18 cellular contexts compared by ENCODE assay signal in the genomic region with DNA sequence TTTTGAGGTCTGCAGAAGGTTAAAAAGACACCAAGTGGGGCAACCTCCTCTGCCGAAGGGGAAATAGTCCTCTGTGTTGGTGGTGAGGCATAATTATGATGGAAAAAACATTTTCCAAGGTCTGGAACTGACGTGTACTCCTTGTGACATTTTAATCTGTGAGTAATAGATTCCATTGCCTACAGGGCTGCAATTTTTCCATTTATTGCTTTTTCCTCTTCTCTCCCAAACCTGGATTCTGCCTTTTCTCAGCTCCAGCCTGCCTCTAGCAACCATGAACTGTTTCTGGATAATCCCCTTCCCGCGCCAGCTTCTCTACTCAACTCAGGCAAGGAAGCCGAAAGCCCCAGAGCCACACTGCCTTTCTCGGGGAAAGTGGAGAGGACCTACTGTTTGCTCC.
DNase-seq lines count a peak whose midpoint lies in the region; ATAC-seq, FAIRE-seq and TF ChIP-seq lines count a peak whose summit lies in the region.
"Had no signal": no experiment of that assay in that cellular context is flagged by ENCODE, and none has a peak within 500 bp of the region (broad histone marks: within the 10 kb centered on the region; RNA-seq: fewer than 3 reads in every experiment).

No MANE protein-coding gene starts in this region.

- BruUV-seq in K562 (replicated peaks; lab: Mats Ljungman, UMichigan) = no TSS peak

- H3K4me1 ChIP-seq in K562 (replicated peaks in 1 of 2; ENCODE audit: control insufficient read depth in 2 of 2, insufficient read depth in 2 of 2, low read length in 2 of 2) (peaks cover 4 to 14% of the 10 kb centered on the region in 2 experiments), hepatocyte (ENCODE audit: insufficient read depth) (no peaks in the 10 kb centered on the region), vagina (no peaks in the 10 kb centered on the region)
- H3K4me1 ChIP-seq: spleen, stomach had no signal

- no peak overlapping the region for H3K27ac Mint-ChIP-seq in natural killer cell
- H3K27ac Mint-ChIP-seq: activated CD4-positive, alpha-beta memory T cell treated with anti-CD3 and anti-CD28 coated beads, Interleukin-2, amount 10 ng/mL, durations not matched to agents 7 days and 5 days; activated T-helper 2 cell treated with anti-CD3 and anti-CD28 coated beads, Interferon-gamma antibody, Interleukin-2, Interleukin-4, amounts not matched to agents 10 μg/mL and 5 μg/mL and 100 μg/mL, durations not matched to agents 14 hours and 24 hours and 36 hours; brain had no signal

- no peak for TF ChIP-seq RAD21 in K562 (CRISPR knock-in tag; conservative IDR thresholded peaks at IDR 0.05 in 1 of 2, IDR thresholded peaks at IDR 0.05 in 1 of 2)

- no peaks in the 10 kb centered on the region for H3K9me3 Mint-ChIP-seq in natural killer cell
- H3K9me3 Mint-ChIP-seq: activated CD4-positive, alpha-beta memory T cell treated with anti-CD3 and anti-CD28 coated beads, Interleukin-2, amount 10 ng/mL, durations not matched to agents 7 days and 5 days; activated T-helper 2 cell treated with anti-CD3 and anti-CD28 coated beads, Interferon-gamma antibody, Interleukin-2, Interleukin-4, amounts not matched to agents 10 μg/mL and 5 μg/mL and 100 μg/mL, durations not matched to agents 14 hours and 24 hours and 36 hours had no signal

- no peak for DNase-seq in left cardiac atrium
- DNase-seq in left ventricle myocardium superior = no peak
- DNase-seq in K562 (ENCODE audit: extremely low read depth in 1 of 4, low spot score in 3 of 4) = no peak
- DNase-seq in hepatocyte (ENCODE audit: low spot score) = peak; percentile 22
- DNase-seq in vagina (ENCODE audit: extremely low spot score in 2 of 2) = no peak
- DNase-seq in G401 (ENCODE audit: low spot score) = no peak
- no peak for DNase-seq in natural killer cell
- DNase-seq in HEK293T (ENCODE audit: extremely low spot score) = no peak
- DNase-seq: 8988T; activated CD4-positive, alpha-beta memory T cell treated with anti-CD3 and anti-CD28 coated beads, Interleukin-2, amount 10 ng/mL, durations not matched to agents 7 days and 5 days; DMS 273 treated with DMSO at 0.1 percent for 48 hours; MG63; NCI-H2107; spleen; stomach had no signal

- H3K4me1 Mint-ChIP-seq in natural killer cell = no peaks in the 10 kb centered on the region

- H3K9me3 ChIP-seq in K562 (replicated peaks; ENCODE audit: control insufficient read depth, insufficient read depth, low read depth, low read length) (no peaks in the 10 kb centered on the region), hepatocyte (ENCODE audit: low read depth) (no peaks in the 10 kb centered on the region), vagina (no peaks in the 10 kb centered on the region)
- H3K9me3 ChIP-seq: spleen, stomach had no signal

- H3K27ac ChIP-seq in K562 (ENCODE audit: extremely low read depth, low read depth, low read length) (no peak overlapping the region), hepatocyte (peak overlapping the region; percentile 73), vagina (peak overlapping the region; percentile 39)
- H3K27ac ChIP-seq: spleen, stomach had no signal

- TF ChIP-seq EP300 in K562 (IDR thresholded peaks at IDR 0.05; ENCODE audit: low read length) = no peak

- no peaks in the 10 kb centered on the region for H3K9me2 ChIP-seq in hepatocyte (replicated peaks; ENCODE audit: insufficient read depth)

- FAIRE-seq in K562 (lab: Jason Lieb, UNC) = no peak
- FAIRE-seq: HTR-8/SVneo had no signal

- H3K9ac ChIP-seq in K562 (ENCODE audit: insufficient read depth in 1 of 2, low read depth in 2 of 2, low read length in 2 of 2) = no peak overlapping the region

- no peaks in the 10 kb centered on the region for H3K79me2 ChIP-seq in K562 (ENCODE audit: control insufficient read depth, insufficient read depth, low read length)
- H3K79me2 ChIP-seq in hepatocyte = no peaks in the 10 kb centered on the region

- no peaks in the 10 kb centered on the region for H3K9me1 ChIP-seq in K562 (ENCODE audit: control insufficient read depth, insufficient read depth, low read length)

- H3K4me2 ChIP-seq in K562 (ENCODE audit: insufficient read depth, low read length) (no peak overlapping the region), hepatocyte (no peak overlapping the region)

- intact Hi-C loops in left cardiac atrium (cut with DNase I) = no loop called here
- intact Hi-C loops in left ventricle myocardium superior (cut with micrococcal nuclease) = no loop called here
- intact Hi-C loops in K562 (cut with micrococcal nuclease) = no loop called here
- intact Hi-C loops in vagina (cut with DNase I) = no loop called here
- intact Hi-C loops in natural killer cell (cut with micrococcal nuclease) = no loop called here

- no peaks in the 10 kb centered on the region for H3K27me3 ChIP-seq in K562 (ENCODE audit: control insufficient read depth in 2 of 2, insufficient read depth in 2 of 2, low read length in 2 of 2)
- H3K27me3 ChIP-seq in hepatocyte = no peaks in the 10 kb centered on the region
- H3K27me3 ChIP-seq in vagina = no peaks in the 10 kb centered on the region
- H3K27me3 ChIP-seq: MG63, spleen, stomach had no signal

- H3K4me3 ChIP-seq in K562 (no peak overlapping the region), hepatocyte (no peak overlapping the region), vagina (no peak overlapping the region)
- H3K4me3 ChIP-seq: MG63, spleen, stomach had no signal

- H2AFZ ChIP-seq in K562 (ENCODE audit: low read depth, low read length) (no peak overlapping the region; the same call in 1 of the 2 replicates), hepatocyte (no peak overlapping the region)

- ATAC-seq in left cardiac atrium (peak; percentile 19 to 55), left ventricle myocardium superior (no peak), K562 (no peak), natural killer cell (no peak)

- no peaks in the 10 kb centered on the region for H3K36me3 Mint-ChIP-seq in natural killer cell
- H3K36me3 Mint-ChIP-seq: brain had no signal

- H4K20me1 ChIP-seq in K562 (replicated peaks; ENCODE audit: control insufficient read depth, insufficient read depth, low read length) (no peaks in the 10 kb centered on the region), hepatocyte (ENCODE audit: insufficient read depth, poor library complexity, severe bottlenecking) (no peaks in the 10 kb centered on the region)

- in situ Hi-C loops in K562 (cut with MboI) = no loop called here
- in situ Hi-C loops in G401 (cut with HindIII; ENCODE audit: low sequenced_read_pairs) = no loop called here

- TF ChIP-seq CTCF in K562 (IDR thresholded peaks at IDR 0.05 in 2 of 3, conservative IDR thresholded peaks at IDR 0.05 in 1 of 3; ENCODE audit: insufficient read depth in 2 of 3, low read depth in 1 of 3, low read length in 3 of 3) (no peak), hepatocyte (IDR thresholded peaks at IDR 0.05; ENCODE audit: poor library complexity) (no peak), vagina (IDR thresholded peaks at IDR 0.05) (no peak), natural killer cell (IDR thresholded peaks at IDR 0.05) (no peak)

- no peak overlapping the region for H3K4me3 Mint-ChIP-seq in natural killer cell
- H3K4me3 Mint-ChIP-seq: activated CD4-positive, alpha-beta memory T cell treated with anti-CD3 and anti-CD28 coated beads, Interleukin-2, amount 10 ng/mL, durations not matched to agents 7 days and 5 days; brain had no signal

- 73% methylated on average over 6 of the region's 6 CpGs for WGBS in K562 (ENCODE audit: insufficient coverage, low coverage, missing lambda C conversion rate)
- WGBS in hepatocyte (ENCODE audit: low lambda C conversion rate, missing lambda C conversion rate) = 75% methylated on average over 6 of the region's 6 CpGs

- H3K36me3 ChIP-seq in K562 (ENCODE audit: control insufficient read depth, insufficient read depth, low read length) = no peaks in the 10 kb centered on the region
- H3K36me3 ChIP-seq in hepatocyte (replicated peaks; ENCODE audit: insufficient read depth, low read depth) = no peaks in the 10 kb centered on the region
- H3K36me3 ChIP-seq in vagina = no peaks in the 10 kb centered on the region
- H3K36me3 ChIP-seq: MG63, spleen, stomach had no signal

- peaks cover 0 to 2% of the 10 kb centered on the region in 2 donors for H3K27me3 Mint-ChIP-seq in natural killer cell (ENCODE audit: low read depth in 2 of 2)
- H3K27me3 Mint-ChIP-seq: activated CD4-positive, alpha-beta memory T cell treated with anti-CD3 and anti-CD28 coated beads, Interleukin-2, amount 10 ng/mL, durations not matched to agents 7 days and 5 days had no signal

- POLR2A ChIA-PET in K562 (lab: Yijun Ruan, JAX) = interaction anchor here (1.0 kb wide), 1 partner anchor 9 kb away, joined by 3 read pairs; no protein-coding TSS in a partner anchor
- POLR2A ChIA-PET in HEK293T (lab: Yijun Ruan, JAX) = no interaction called here

- CTCF ChIA-PET in K562 (lab: Yijun Ruan, JAX; ENCODE audit: low intra/inter-chr PET ratio) (no interaction called here), HEK293T (lab: Yijun Ruan, JAX) (no interaction called here)

- no peak for TF ChIP-seq POLR2A in K562 (conservative IDR thresholded peaks at IDR 0.05)
- no peak for TF ChIP-seq POLR2A in vagina (IDR thresholded peaks at IDR 0.05)

TF ChIP-seq in K562, 482 proteins besides CTCF, POLR2A, EP300 and RAD21:
- TF ChIP-seq FOXP1 (CRISPR knock-in tag; IDR thresholded peaks at IDR 0.05) (no peak), ADNP (tag; IDR thresholded peaks at IDR 0.05) (peak; percentile 39)

TF ChIP-seq in HEK293T, 16 proteins besides CTCF, POLR2A, EP300 and RAD21:
- TF ChIP-seq SP1 (IDR thresholded peaks at IDR 0.05) (no peak), SUZ12 (IDR thresholded peaks at IDR 0.05) (no peak), ELF4 (IDR thresholded peaks at IDR 0.05) (no peak)
TF ChIP-seq in HEK293T: peak in this region for 0.

Comparison
In these comparisons a context has a peak if more than half of its experiments do, and no peak if none do; other contexts are left out.
1. ATAC-seq: peak in left cardiac atrium (2 of 2); none in left ventricle myocardium superior (single experiment), K562 (single experiment) and natural killer cell (0 of 3).